Comparison of ENCODE assay signal across 8 cellular contexts in the genomic region with DNA sequence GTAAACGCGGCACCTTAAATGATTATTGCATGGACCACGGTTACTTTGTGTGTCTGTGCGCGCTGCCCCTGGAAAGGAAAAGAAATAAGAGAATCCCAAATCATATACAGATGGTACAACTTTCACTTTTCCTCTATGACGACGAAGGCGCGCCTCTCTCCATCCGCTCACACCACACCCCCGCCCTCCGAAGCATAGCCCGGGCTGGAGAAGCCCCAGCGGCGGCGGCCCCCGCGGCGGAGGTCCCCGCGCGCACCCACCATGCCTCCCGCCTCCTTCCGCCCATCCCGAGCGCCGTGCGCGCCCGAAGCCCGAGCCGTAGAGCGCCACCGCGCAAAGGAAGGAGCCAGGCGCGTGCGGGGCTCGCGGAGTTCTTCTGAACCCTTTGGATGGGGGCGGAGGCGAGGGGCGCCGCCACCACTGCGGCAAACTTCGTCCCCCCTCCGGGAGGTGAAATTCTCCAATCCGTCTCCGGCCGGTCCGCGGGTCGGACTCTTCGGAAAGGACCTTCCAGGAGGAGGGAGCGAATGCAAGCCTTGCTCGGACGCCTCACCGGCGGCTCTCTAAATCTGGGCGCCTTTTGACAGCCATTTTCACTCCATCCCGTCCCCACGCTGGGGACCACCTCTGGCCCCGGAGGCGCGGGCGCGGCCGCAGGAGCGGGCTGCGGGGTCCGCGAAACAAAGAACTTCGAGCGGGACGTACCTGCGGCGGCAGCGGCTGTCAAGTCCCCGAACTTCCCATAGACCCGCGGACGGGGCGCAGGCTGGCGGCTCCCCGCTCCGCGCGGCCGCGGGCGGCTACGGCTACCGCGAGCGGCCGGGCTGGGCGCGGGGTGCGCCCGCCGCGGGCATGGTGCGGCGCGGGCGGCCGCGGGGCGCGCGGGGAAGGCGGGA. TPM values are rescaled to one million over a fixed set of nuclear protein-coding genes. Genes with fewer than 3 reads are reported as not detected.
A peak's percentile ranks its signal among the peaks of the same experiment; 100 is the strongest.
DNase-seq lines count a peak whose midpoint lies in the region; ATAC-seq and TF ChIP-seq lines count a peak whose summit lies in the region.

No MANE protein-coding gene starts in this region.

- DNase-seq in SIG-M5 (lab: John Stamatoyannopoulos, UW), result no peak
- DNase-seq in SHP77 (lab: John Stamatoyannopoulos, UW), result no peak

- H3K36me3 ChIP-seq in HUES64 (ENCODE audit: insufficient read depth, low read length) (no peaks in the 10 kb centered on the region; the same call in 1 of the 2 replicates), iPS-20b (ENCODE audit: insufficient read depth, low read depth, low read length) (no peaks in the 10 kb centered on the region)

- H3K4me3 ChIP-seq in HUES64 (ENCODE audit: low read length) (peak overlapping the region; percentile 92), iPS-20b (ENCODE audit: low read length) (peak overlapping the region; percentile 93), skin epidermis (peak overlapping the region; percentile 54 to 83 (median 69))

- peaks cover 59% of the 10 kb centered on the region for H3K4me1 ChIP-seq in HUES64 (ENCODE audit: insufficient read depth, low read length)
- H3K4me1 ChIP-seq in iPS-20b (ENCODE audit: insufficient read depth, low read length), result peaks cover 58% of the 10 kb centered on the region

- peak overlapping the region; percentile 93 to 100 (median 95) for H3K4me3 Mint-ChIP-seq in brain

- no peaks in the 10 kb centered on the region for H3K9me3 Mint-ChIP-seq in brain

- TF ChIP-seq CTCF in C4-2B (conservative IDR thresholded peaks at IDR 0.05) (0 out of 2 replicates have a peak, but pooled peaks have one; percentile 4), brain (conservative IDR thresholded peaks at IDR 0.05) (no peak)

- peak overlapping the region; percentile 84 for H3K9ac ChIP-seq in HUES64 (ENCODE audit: low read depth, low read length)
- peak overlapping the region; percentile 81 for H3K9ac ChIP-seq in iPS-20b (ENCODE audit: low read depth, low read length)

- no peaks in the 10 kb centered on the region for H3K9me3 ChIP-seq in HUES64 (ENCODE audit: insufficient read depth, low read depth, low read length)
- no peaks in the 10 kb centered on the region for H3K9me3 ChIP-seq in iPS-20b (ENCODE audit: insufficient read depth, low read depth, low read length)

- peaks cover 76% of the 10 kb centered on the region for H3K4me1 Mint-ChIP-seq in brain

- peak overlapping the region; percentile 95 to 98 (median 97) for H3K27ac Mint-ChIP-seq in brain

- peaks cover 18% of the 10 kb centered on the region for H3K27me3 Mint-ChIP-seq in brain

- under 1% methylated on average over 112 of the region's 112 CpGs for WGBS in HUES64

- H3K27me3 ChIP-seq in HUES64 (ENCODE audit: insufficient read depth, low read length), result peaks cover 26% of the 10 kb centered on the region
- H3K27me3 ChIP-seq in iPS-20b (ENCODE audit: insufficient read depth, low read length), result peaks cover 43% of the 10 kb centered on the region

- H3K36me3 Mint-ChIP-seq in brain, result no peaks in the 10 kb centered on the region

- H3K27ac ChIP-seq in C4-2B, result peak overlapping the region; percentile 60
- H3K27ac ChIP-seq in HUES64 (ENCODE audit: low read depth, low read length), result peak overlapping the region; percentile 85
- no peak overlapping the region for H3K27ac ChIP-seq in iPS-20b (ENCODE audit: low read length)
- peak overlapping the region; percentile 35 to 95 (median 88) for H3K27ac ChIP-seq in skin epidermis

- ATAC-seq in GM19455 (IDR thresholded peaks at IDR 0.05; ENCODE audit: unreplicated experiment), result peak; percentile 12

RNA-seq across cellular contexts. Expression of a gene that starts 0.5 kb away (rescaled TPM):
- 20.6 TPM for polyA plus RNA-seq in HUES64 (2013, experiment 1 of 2)
- polyA plus RNA-seq in HUES64 (2013, experiment 2 of 2), result 24.7 TPM
- polyA plus RNA-seq in brain (ENCODE audit: insufficient read depth, low read depth, low replicate concordance), result 1.2 TPM
